Comparison of ENCODE assay signal across 2 cellular contexts in the genomic region with DNA sequence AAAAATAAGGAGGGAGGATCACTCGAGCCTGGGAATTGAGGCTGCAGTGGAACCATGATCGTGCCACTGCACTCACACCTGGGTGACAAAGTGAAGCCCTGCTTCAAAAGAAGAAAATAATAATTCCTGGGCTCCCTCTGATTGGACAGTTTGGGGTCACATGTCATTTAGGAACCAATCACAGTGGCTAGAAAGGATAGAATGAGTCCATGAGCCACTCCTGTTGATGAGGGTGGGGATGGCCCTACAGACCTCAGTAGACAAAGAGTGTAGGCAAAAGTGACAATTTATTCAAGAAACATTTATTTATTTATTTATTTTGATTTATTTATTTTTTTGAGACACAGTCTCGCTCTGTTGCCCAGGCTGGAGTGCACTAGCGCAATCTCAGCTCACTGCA.
TF ChIP-seq lines count a peak whose summit lies in the region.

No MANE protein-coding gene starts in this region.

TF ChIP-seq in SK-N-SH, 30 proteins besides CTCF, POLR2A, EP300 and RAD21:
- no peak for TF ChIP-seq SIN3A (IDR thresholded peaks at IDR 0.05; ENCODE audit: borderline replicate concordance, low read depth, low read length)
- TF ChIP-seq, protein P1, sequence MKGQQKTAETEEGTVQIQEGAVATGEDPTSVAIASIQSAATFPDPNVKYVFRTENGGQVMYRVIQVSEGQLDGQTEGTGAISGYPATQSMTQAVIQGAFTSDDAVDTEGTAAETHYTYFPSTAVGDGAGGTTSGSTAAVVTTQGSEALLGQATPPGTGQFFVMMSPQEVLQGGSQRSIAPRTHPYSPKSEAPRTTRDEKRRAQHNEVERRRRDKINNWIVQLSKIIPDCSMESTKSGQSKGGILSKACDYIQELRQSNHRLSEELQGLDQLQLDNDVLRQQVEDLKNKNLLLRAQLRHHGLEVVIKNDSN (IDR thresholded peaks at IDR 0.05; ENCODE audit: borderline replicate concordance, low read depth) = peak; percentile 52; the same call in 1 of the 2 replicates

TF ChIP-seq in H1, 55 proteins besides CTCF, POLR2A, EP300 and RAD21:
- no peak for TF ChIP-seq SP4 (IDR thresholded peaks at IDR 0.05; ENCODE audit: low read length)
- TF ChIP-seq, protein P2, sequence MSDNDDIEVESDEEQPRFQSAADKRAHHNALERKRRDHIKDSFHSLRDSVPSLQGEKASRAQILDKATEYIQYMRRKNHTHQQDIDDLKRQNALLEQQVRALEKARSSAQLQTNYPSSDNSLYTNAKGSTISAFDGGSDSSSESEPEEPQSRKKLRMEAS (IDR thresholded peaks at IDR 0.05) = no peak
- TF ChIP-seq, protein P3, sequence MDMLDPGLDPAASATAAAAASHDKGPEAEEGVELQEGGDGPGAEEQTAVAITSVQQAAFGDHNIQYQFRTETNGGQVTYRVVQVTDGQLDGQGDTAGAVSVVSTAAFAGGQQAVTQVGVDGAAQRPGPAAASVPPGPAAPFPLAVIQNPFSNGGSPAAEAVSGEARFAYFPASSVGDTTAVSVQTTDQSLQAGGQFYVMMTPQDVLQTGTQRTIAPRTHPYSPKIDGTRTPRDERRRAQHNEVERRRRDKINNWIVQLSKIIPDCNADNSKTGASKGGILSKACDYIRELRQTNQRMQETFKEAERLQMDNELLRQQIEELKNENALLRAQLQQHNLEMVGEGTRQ (IDR thresholded peaks at IDR 0.05; ENCODE audit: low read length) = peak; percentile 47
